ENCODE assay signal across 20 cellular contexts in genomic region chr5:37631939-37632338, GRCh38.
A peak's percentile ranks its signal among the peaks of the same experiment; 100 is the strongest.
DNase-seq lines count a peak whose midpoint lies in the region; ATAC-seq, FAIRE-seq and TF ChIP-seq lines count a peak whose summit lies in the region.
"Had no signal": no experiment of that assay in that cellular context is flagged by ENCODE, and none has a peak within 500 bp of the region (broad histone marks: within the 10 kb centered on the region; RNA-seq: fewer than 3 reads in every experiment).

No MANE protein-coding gene starts in this region.

- POLR2A ChIA-PET in HepG2 (lab: Yijun Ruan, JAX): no interaction called here

- no peaks in the 10 kb centered on the region for H3K79me2 ChIP-seq in HepG2 (ENCODE audit: insufficient read depth, low read length)

- no peak for ATAC-seq in HepG2
- ATAC-seq in right lobe of liver: no peak
- ATAC-seq: GM23338 had no signal

- H3K4me3 ChIP-seq in HepG2 (replicated peaks in 1 of 3; ENCODE audit: insufficient read depth in 1 of 3, low read depth in 2 of 3, low read length in 3 of 3) (no peak overlapping the region), right lobe of liver (no peak overlapping the region), epithelial cell of esophagus (ENCODE audit: low read length) (no peak overlapping the region), stomach (no peak overlapping the region)
- H3K4me3 ChIP-seq: BLaER1, GM23338 had no signal

- FAIRE-seq in HepG2 (lab: Jason Lieb, UNC) (no peak), urothelium cell line (lab: Jason Lieb, UNC) (peak; percentile 17)
- FAIRE-seq: GM12892, GM18507, H54 had no signal

- H3K9me3 ChIP-seq in HepG2 (ENCODE audit: low read length) (peaks cover 18% of the 10 kb centered on the region), right lobe of liver (no peaks in the 10 kb centered on the region), stomach (peaks cover 0 to 29% (median 9%) of the 10 kb centered on the region in 4 donors)

- H3K27ac ChIP-seq in HepG2 (ENCODE audit: extremely low read length, insufficient read depth, low read length): no peak overlapping the region
- H3K27ac ChIP-seq in right lobe of liver: no peak overlapping the region
- H3K27ac ChIP-seq in stomach: no peak overlapping the region
- H3K27ac ChIP-seq: BLaER1 had no signal

- TF ChIP-seq RAD21 in HepG2 (CRISPR knock-in tag; IDR thresholded peaks at IDR 0.05): no peak

- H3K27me3 ChIP-seq in HepG2 (ENCODE audit: control insufficient read depth in 1 of 2, insufficient read depth in 2 of 2, low read length in 2 of 2) (no peaks in the 10 kb centered on the region), right lobe of liver (no peaks in the 10 kb centered on the region), stomach (no peaks in the 10 kb centered on the region)
- H3K27me3 ChIP-seq: BLaER1 had no signal

- BruUV-seq in HepG2 (replicated peaks; lab: Mats Ljungman, UMichigan): no TSS peak

- 95% methylated on average over 3 of the region's 3 CpGs for WGBS in HepG2 (ENCODE audit: low lambda C conversion rate)
- WGBS in right lobe of liver (ENCODE audit: insufficient coverage, low coverage, low lambda C conversion rate, missing lambda C conversion rate): 88% methylated on average over 2 of the region's 3 CpGs
- 81 to 91% (median 88%) methylated on average over 3 of the region's 3 CpGs for WGBS in stomach, 5 donors

- intact Hi-C loops in HepG2 (cut with micrococcal nuclease; ENCODE audit: unreplicated experiment): no loop called here
- intact Hi-C loops in right lobe of liver (cut with DNase I): no loop called here
- intact Hi-C loops in stomach (cut with DNase I; ENCODE audit: low total_unique reads): no loop called here

- TF ChIP-seq EP300 in HepG2 (IDR thresholded peaks at IDR 0.05; ENCODE audit: low read depth in 2 of 2, low read length in 2 of 2) (no peak), HepG2 (CRISPR knock-in tag; IDR thresholded peaks at IDR 0.05; ENCODE audit: borderline replicate concordance) (no peak), stomach (IDR thresholded peaks at IDR 0.05) (no peak)

- H3K4me1 ChIP-seq in HepG2 (ENCODE audit: insufficient read depth, low read length) (no peaks in the 10 kb centered on the region), right lobe of liver (no peaks in the 10 kb centered on the region), stomach (no peaks in the 10 kb centered on the region)
- H3K4me1 ChIP-seq: BLaER1 had no signal

- H2AFZ ChIP-seq in HepG2 (ENCODE audit: low read length): no peak overlapping the region
- H2AFZ ChIP-seq: GM23338 had no signal

- TF ChIP-seq POLR2A in HepG2 (IDR thresholded peaks at IDR 0.05; ENCODE audit: insufficient read depth in 1 of 2, low read depth in 2 of 2, low read length in 2 of 2) (no peak), right lobe of liver (IDR thresholded peaks at IDR 0.05) (no peak), stomach (IDR thresholded peaks at IDR 0.05) (no peak)

- CTCF ChIA-PET in HepG2 (lab: Yijun Ruan, JAX; ENCODE audit: low intra/inter-chr PET ratio, low total read pairs): no interaction called here

- H3K4me2 ChIP-seq in HepG2 (ENCODE audit: low read depth, low read length): no peak overlapping the region
- H3K4me2 ChIP-seq: BLaER1, GM23338 had no signal

- DNase-seq in HepG2 (ENCODE audit: low spot score) (no peak), right lobe of liver (no peak), NCI-H226 (peak; percentile 28), epithelial cell of esophagus (ENCODE audit: low read depth) (peak; percentile 7), urothelium cell line (ENCODE audit: low spot score) (no peak), NCI-H1694 treated with DMSO at 0.1 percent for 48 hours (lab: John Stamatoyannopoulos, UW) (no peak), NCI-H2171 treated with DMSO at 0.1 percent for 48 hours (lab: John Stamatoyannopoulos, UW) (no peak), stomach (no peak)
- DNase-seq: 8988T; Calu3; CD4-positive, alpha-beta memory T cell; DMS79 treated with DMSO at 0.1 percent for 48 hours; HCEC 1CT; HFFc6; KBM-7 had no signal

- H4K20me1 ChIP-seq in HepG2 (ENCODE audit: insufficient read depth, low read length): no peaks in the 10 kb centered on the region
- H4K20me1 ChIP-seq: BLaER1 had no signal

- no peak for TF ChIP-seq CTCF in HepG2 (CRISPR knock-in tag; IDR thresholded peaks at IDR 0.05)
- no peak for TF ChIP-seq CTCF in right lobe of liver (IDR thresholded peaks at IDR 0.05)
- no peak for TF ChIP-seq CTCF in epithelial cell of esophagus (IDR thresholded peaks at IDR 0.05; ENCODE audit: insufficient read depth, low read depth, low read length, missing control alignments)
- no peak for TF ChIP-seq CTCF in stomach (IDR thresholded peaks at IDR 0.05)

- H3K9ac ChIP-seq in HepG2 (ENCODE audit: insufficient read depth, low read depth, low read length): no peak overlapping the region
- H3K9ac ChIP-seq: BLaER1 had no signal

- in situ Hi-C loops in HepG2 (cut with HindIII; ENCODE audit: extremely low pct_ligation_motif_present, low pct_unique_long_range_greater_than_20kb): no loop called here

- H3K36me3 ChIP-seq in HepG2 (replicated peaks in 1 of 2; ENCODE audit: control insufficient read depth in 1 of 2, insufficient read depth in 2 of 2, low read length in 2 of 2): no peaks in the 10 kb centered on the region; a peak in 1 of 5 replicates
- H3K36me3 ChIP-seq in right lobe of liver: no peaks in the 10 kb centered on the region
- H3K36me3 ChIP-seq in stomach: peaks cover 0 to 21% (median 12%) of the 10 kb centered on the region in 4 donors

TF ChIP-seq in HepG2, 621 proteins besides CTCF, POLR2A, EP300 and RAD21:
- TF ChIP-seq AGO2 (optimal IDR thresholded peaks at IDR 0.05; ENCODE audit: low read depth, low read length) (no peak), ATF7 (IDR thresholded peaks at IDR 0.05) (peak; percentile 57; the same call in 1 of the 2 replicates), ATF7 (CRISPR knock-in tag; IDR thresholded peaks at IDR 0.05) (no peak), CREB1 (IDR thresholded peaks at IDR 0.05) (peak; percentile 36; the same call in 1 of the 2 replicates), CREB1 (CRISPR knock-in tag; IDR thresholded peaks at IDR 0.05) (no peak)

Comparison
In these comparisons a context has a peak if more than half of its experiments do, and no peak if none do; other contexts are left out.
1. DNase-seq: peak in NCI-H226 (single experiment) and epithelial cell of esophagus (single experiment); none in HepG2 (single experiment), right lobe of liver (0 of 3), urothelium cell line (single experiment), NCI-H1694 treated with DMSO at 0.1 percent for 48 hours (single experiment), NCI-H2171 treated with DMSO at 0.1 percent for 48 hours (single experiment) and stomach (single experiment).